1 cellular context compared by ENCODE assay signal in the genomic region with DNA sequence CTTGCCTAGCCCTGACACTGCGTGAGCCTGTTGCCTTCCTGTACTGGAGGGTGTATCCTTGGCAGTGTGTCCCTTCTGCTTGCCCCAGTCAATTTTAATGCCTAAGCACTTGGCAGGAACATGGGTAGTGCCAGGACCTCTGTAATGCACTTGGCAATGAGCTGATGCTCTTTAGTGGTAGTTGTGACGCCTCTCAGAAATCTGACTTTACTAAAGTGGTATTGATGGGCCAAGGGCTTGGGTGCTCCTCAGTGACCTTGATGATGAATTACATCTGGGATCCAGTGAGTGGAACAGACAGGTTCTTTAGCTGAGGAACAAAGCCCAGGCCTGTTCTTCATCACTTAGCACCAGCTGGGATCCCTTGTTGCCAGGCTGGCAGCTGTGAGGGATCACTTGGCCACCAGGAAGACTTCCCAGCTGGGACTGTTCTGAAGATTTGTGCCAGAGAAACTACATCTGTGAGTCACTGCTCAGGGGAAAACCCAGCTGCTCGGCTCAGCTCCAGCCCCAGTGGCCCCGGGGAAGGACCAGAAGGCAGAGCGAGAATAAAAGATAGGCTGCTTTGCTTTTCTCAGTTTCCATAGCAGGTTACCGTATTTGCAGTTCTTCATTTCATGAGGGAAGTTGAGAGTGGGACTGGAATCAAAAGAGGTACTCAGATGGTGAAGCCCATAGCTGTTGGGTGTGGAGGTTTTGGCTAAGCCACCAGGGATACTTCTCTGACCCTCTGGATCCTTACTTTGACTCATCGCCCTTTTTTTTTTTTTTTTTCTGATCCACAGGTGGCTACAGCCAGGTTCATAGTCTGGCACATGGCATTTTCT.
TF ChIP-seq lines count a peak whose summit lies in the region.

No MANE protein-coding gene starts in this region.

TF ChIP-seq in GM23338, 12 proteins besides CTCF, POLR2A, EP300 and RAD21 (continued from another document):
- TF ChIP-seq ZNF462 (CRISPR knock-in tag; IDR thresholded peaks at IDR 0.05) (no peak), ZNF331 (CRISPR knock-in tag; IDR thresholded peaks at IDR 0.05; ENCODE audit: low read depth) (no peak), EZH2phosphoT487 (IDR thresholded peaks at IDR 0.05; ENCODE audit: unreplicated experiment) (no peak)
- TF ChIP-seq, protein P1, sequence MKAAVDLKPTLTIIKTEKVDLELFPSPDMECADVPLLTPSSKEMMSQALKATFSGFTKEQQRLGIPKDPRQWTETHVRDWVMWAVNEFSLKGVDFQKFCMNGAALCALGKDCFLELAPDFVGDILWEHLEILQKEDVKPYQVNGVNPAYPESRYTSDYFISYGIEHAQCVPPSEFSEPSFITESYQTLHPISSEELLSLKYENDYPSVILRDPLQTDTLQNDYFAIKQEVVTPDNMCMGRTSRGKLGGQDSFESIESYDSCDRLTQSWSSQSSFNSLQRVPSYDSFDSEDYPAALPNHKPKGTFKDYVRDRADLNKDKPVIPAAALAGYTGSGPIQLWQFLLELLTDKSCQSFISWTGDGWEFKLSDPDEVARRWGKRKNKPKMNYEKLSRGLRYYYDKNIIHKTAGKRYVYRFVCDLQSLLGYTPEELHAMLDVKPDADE (IDR thresholded peaks at IDR 0.05): no peak
